ENCODE assay signal across 8 cellular contexts in genomic region chr6:42929088-42929927, GRCh38. TPM values are rescaled to one million over a fixed set of nuclear protein-coding genes. Genes with fewer than 3 reads are reported as not detected.
A peak's percentile ranks its signal among the peaks of the same experiment; 100 is the strongest.
DNase-seq lines count a peak whose midpoint lies in the region; ATAC-seq and TF ChIP-seq lines count a peak whose summit lies in the region.

CNPY3 (plus strand) TSS chr6:42929480; CDS start chr6:42929571, 91 bp downstream.

- H3K9me3 ChIP-seq in SK-N-SH (no peaks in the 10 kb centered on the region), suprapubic skin (no peaks in the 10 kb centered on the region)

- CTCF ChIA-PET in SK-N-SH (lab: Yijun Ruan, JAX): interaction anchor here (0.6 to 2.1 kb wide), 9 partner anchors 10 to 218 kb away, joined by 3 to 11 read pairs (median 4); partner anchors contain the start of gene PEX6

- H3K36me3 ChIP-seq in SK-N-SH (replicated peaks in 1 of 2; ENCODE audit: control insufficient read depth in 1 of 2, insufficient read depth in 2 of 2, low read length in 1 of 2) (peaks cover 6 to 17% of the 10 kb centered on the region in 2 experiments), suprapubic skin (peaks cover 2% of the 10 kb centered on the region)

- WGBS in SK-N-SH (ENCODE audit: low lambda C conversion rate): under 1% methylated on average over 20 of the region's 67 CpGs
- under 1% methylated on average over 50 of the region's 67 CpGs for WGBS in suprapubic skin

- no peaks in the 10 kb centered on the region for H3K9me2 ChIP-seq in SK-N-SH

- peak within 1 kb of the TSS; percentile 92 to 93 for H3K27ac ChIP-seq in SK-N-SH (ENCODE audit: low read depth in 2 of 2, low read length in 1 of 2)
- peak within 1 kb of the TSS; percentile 94 for H3K27ac ChIP-seq in suprapubic skin

- peak within 1 kb of the TSS; percentile 96 for H2AFZ ChIP-seq in SK-N-SH (ENCODE audit: low read depth)

- H3K4me3 ChIP-seq in SK-N-SH (ENCODE audit: low read depth in 2 of 2, low read length in 1 of 2) (peak within 1 kb of the TSS; percentile 71 to 78), suprapubic skin (peak within 1 kb of the TSS; percentile 91)

- TF ChIP-seq RAD21 in SK-N-SH (IDR thresholded peaks at IDR 0.05; ENCODE audit: low read length): no peak

- H3K4me1 ChIP-seq in SK-N-SH (ENCODE audit: control insufficient read depth in 1 of 2, insufficient read depth in 2 of 2, low read depth in 1 of 2, low read length in 1 of 2) (peaks cover 0 to 15% of the 10 kb centered on the region in 2 experiments; a peak in 1 of 4 replicates), suprapubic skin (peaks cover 46% of the 10 kb centered on the region)

- no peak for TF ChIP-seq CTCF in SK-N-SH (IDR thresholded peaks at IDR 0.05)
- no peak for TF ChIP-seq CTCF in suprapubic skin (IDR thresholded peaks at IDR 0.05)

- peaks cover 43% of the 10 kb centered on the region for H3K79me2 ChIP-seq in SK-N-SH (ENCODE audit: insufficient read depth)

- POLR2A ChIA-PET in SK-N-SH (lab: Yijun Ruan, JAX): interaction anchor here (0.6 to 2.8 kb wide), 19 partner anchors 9 to 1305 kb away, joined by 3 to 16 read pairs (median 5); partner anchors contain the start of genes CUL7, KLHDC3, MEA1 and PEX6

- no peaks in the 10 kb centered on the region for H3K27me3 ChIP-seq in SK-N-SH (ENCODE audit: insufficient read depth)
- peaks cover 5% of the 10 kb centered on the region for H3K27me3 ChIP-seq in suprapubic skin

- no peaks in the 10 kb centered on the region; the same call in 1 of the 2 replicates for H4K20me1 ChIP-seq in SK-N-SH (ENCODE audit: insufficient read depth)

- peak in 1 of 2 donors; percentile 38 for TF ChIP-seq POLR2A in suprapubic skin (IDR thresholded peaks at IDR 0.05)

- peak; percentile 63 for ATAC-seq in HG02571 (IDR thresholded peaks at IDR 0.05; ENCODE audit: unreplicated experiment)

- H3K9ac ChIP-seq in SK-N-SH: peak within 1 kb of the TSS; percentile 78

- peak; percentile 92 for DNase-seq in GM04504 (ENCODE audit: low read depth)
- peak; percentile 83 for DNase-seq in NCI-H1048 (lab: John Stamatoyannopoulos, UW)
- peak; percentile 92 for DNase-seq in SK-N-SH
- DNase-seq in activated naive CD4-positive, alpha-beta T cell treated with anti-CD3 and anti-CD28 coated beads, Interleukin-2, amount 50 U/mL, for 16 hours: peak; percentile 94
- DNase-seq in germinal center (ENCODE audit: low spot score): peak; percentile 94
- DNase-seq in nucleus accumbens (lab: John Stamatoyannopoulos, UW): peak; percentile 56 to 99 (median 90)
- peak; percentile 97 for DNase-seq in suprapubic skin (ENCODE audit: low spot score in 2 of 2)

- peak within 1 kb of the TSS; percentile 86 for H3K4me2 ChIP-seq in SK-N-SH

- H3F3A ChIP-seq in SK-N-SH (replicated peaks; ENCODE audit: insufficient read depth): peaks cover 35% of the 10 kb centered on the region

- TF ChIP-seq EP300 in SK-N-SH (IDR thresholded peaks at IDR 0.05; ENCODE audit: borderline replicate concordance in 1 of 2, low read depth in 1 of 2, low read length in 1 of 2): no peak
- no peak for TF ChIP-seq EP300 in suprapubic skin (IDR thresholded peaks at IDR 0.05)

TF ChIP-seq in SK-N-SH, 30 proteins besides CTCF, POLR2A, EP300 and RAD21 (continues in another document):
- TF ChIP-seq FOXM1 (IDR thresholded peaks at IDR 0.05; ENCODE audit: low read depth) (no peak), REST (IDR thresholded peaks at IDR 0.05; ENCODE audit: low read depth, low read length) (no peak), RXRA (IDR thresholded peaks at IDR 0.05; ENCODE audit: borderline replicate concordance, low read depth) (no peak), SMC3 (IDR thresholded peaks at IDR 0.05; ENCODE audit: low read depth, low read length) (no peak), FOXJ3 (CRISPR knock-in tag; IDR thresholded peaks at IDR 0.05) (no peak), POLR2AphosphoS5 (IDR thresholded peaks at IDR 0.05; ENCODE audit: low read depth, low read length) (peak; percentile 93), EZH2phosphoT487 (IDR thresholded peaks at IDR 0.05; ENCODE audit: borderline replicate concordance, low read depth) (no peak), SIN3A (IDR thresholded peaks at IDR 0.05; ENCODE audit: borderline replicate concordance, low read depth, low read length) (no peak; the same call in none of the 2 replicates), ELF1 (IDR thresholded peaks at IDR 0.05) (peak; percentile 92), GABPA (IDR thresholded peaks at IDR 0.05; ENCODE audit: low read depth) (peak; percentile 64), MAX (IDR thresholded peaks at IDR 0.05; ENCODE audit: low read depth) (peak; percentile 99), FOSL2 (IDR thresholded peaks at IDR 0.05; ENCODE audit: borderline replicate concordance, low read depth) (no peak), YY1 (IDR thresholded peaks at IDR 0.05; ENCODE audit: low read depth) (no peak), NRF1 (IDR thresholded peaks at IDR 0.05; ENCODE audit: low read depth, low read length) (peak; percentile 69), IRF3 (IDR thresholded peaks at IDR 0.05; ENCODE audit: low read depth, low read length) (peak; percentile 91), USF1 (IDR thresholded peaks at IDR 0.05; ENCODE audit: borderline replicate concordance, low read depth) (peak; percentile 85), USF2 (IDR thresholded peaks at IDR 0.05; ENCODE audit: borderline replicate concordance, low read depth, low read length) (peak; percentile 40; the same call in 1 of the 2 replicates)

RNA-seq across cellular contexts. Expression of gene CNPY3, which starts in this region (rescaled TPM):
- 59.2 and 77.5 TPM in 2 replicates for polyA plus RNA-seq in SK-N-SH (2012; rRNA removed)
- 50.5 and 59.8 TPM in 2 replicates for polyA plus RNA-seq in SK-N-SH (2012; cell fraction: cytosol; rRNA removed)
- polyA plus RNA-seq in SK-N-SH (2012; cell fraction: nucleus; rRNA removed): 53.7 and 63.5 TPM in 2 replicates
- total RNA-seq in suprapubic skin: 10 to 100 TPM; 19.0 to 26.4 (median 23.2) TPM

Comparison
In these comparisons a context has a peak if more than half of its experiments do, and no peak if none do; other contexts are left out.
1. Peak in every context shown above with its lines: DNase-seq, ATAC-seq, H3K4me3 ChIP-seq and H3K27ac ChIP-seq.